ENCODE assay signal across 38 cellular contexts in the genomic region with DNA sequence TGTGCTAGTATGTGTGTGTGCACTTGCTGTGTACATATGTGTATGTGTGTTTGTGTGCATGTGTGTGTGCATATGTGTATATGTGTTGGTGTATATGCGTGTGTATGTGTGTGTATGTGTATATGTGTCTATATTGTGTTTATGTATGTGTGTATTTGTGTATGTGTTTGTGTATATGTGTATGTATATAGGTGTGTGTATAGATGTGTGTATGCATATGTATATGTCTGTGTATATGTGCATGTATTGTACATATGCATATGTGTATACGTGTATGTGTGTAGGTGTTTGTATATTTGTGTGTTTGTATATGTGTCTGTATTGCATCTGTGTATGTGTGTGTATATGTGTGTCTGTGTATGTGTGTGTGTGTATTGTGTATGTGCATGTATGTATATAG. TPM values are rescaled to one million over a fixed set of nuclear protein-coding genes. Genes with fewer than 3 reads are reported as not detected.
"Had no signal": no experiment of that assay in that cellular context is flagged by ENCODE, and none has a peak within 500 bp of the region (broad histone marks: within the 10 kb centered on the region; RNA-seq: fewer than 3 reads in every experiment).

No MANE protein-coding gene starts in this region.

- H3K36me3 ChIP-seq: MG63 had no signal

- H3K4me3 ChIP-seq: MG63 had no signal

- H3K9me3 ChIP-seq: MG63 had no signal

- H3K27me3 ChIP-seq: MG63 had no signal

- DNase-seq: Kasumi-1, MG63, MM.1S, MV-4-11, NCI-H1048, NCI-H1092, NCI-H1092 treated with DMSO at 0.1 percent for 48 hours, NCI-H1105, NCI-H1105 treated with DMSO at 0.1 percent for 48 hours, NCI-H1417, NCI-H1417 treated with DMSO at 0.1 percent for 48 hours, NCI-H1436, NCI-H1436 treated with DMSO at 0.1 percent for 48 hours, NCI-H146, NCI-H1694, NCI-H1694 treated with DMSO at 0.1 percent for 48 hours, NCI-H187, NCI-H187 treated with DMSO at 0.1 percent for 48 hours, NCI-H1930, NCI-H2029, NCI-H2029 treated with DMSO at 0.1 percent for 48 hours, NCI-H2081, NCI-H2081 treated with DMSO at 0.1 percent for 48 hours, NCI-H2107, NCI-H2171, NCI-H2171 treated with DMSO at 0.1 percent for 48 hours, NCI-H2227 treated with DMSO at 0.1 percent for 48 hours, NCI-H226, NCI-H345, NCI-H446, NCI-H446 treated with DMSO at 0.1 percent for 48 hours, NCI-H510A, NCI-H510A treated with DMSO at 0.1 percent for 48 hours, NCI-H524, NCI-H524 treated with DMSO at 0.1 percent for 48 hours had no signal

RNA-seq across cellular contexts. Expression of a gene that starts 59.1 kb away (rescaled TPM):
- total RNA-seq: LHCN-M2, M059J, NCI-H460 had no signal
